Comparison of ENCODE assay signal across 24 cellular contexts in genomic region chr18:54191352-54191751, GRCh38. TPM values are rescaled to one million over a fixed set of nuclear protein-coding genes. Genes with fewer than 3 reads are reported as not detected.
DNase-seq lines count a peak whose midpoint lies in the region; TF ChIP-seq lines count a peak whose summit lies in the region.
"Had no signal": no experiment of that assay in that cellular context is flagged by ENCODE, and none has a peak within 500 bp of the region (broad histone marks: within the 10 kb centered on the region; RNA-seq: fewer than 3 reads in every experiment).

No MANE protein-coding gene starts in this region.

- DNase-seq in HPDE6-E6E7 (ENCODE audit: extremely low spot score) (peak; percentile 31), RWPE1 (ENCODE audit: low spot score) (peak; percentile 4), hepatocyte (ENCODE audit: low spot score) (peak; percentile 11), trophoblast cell (peak; percentile 96), NCI-H82 treated with DMSO at 0.1 percent for 48 hours (lab: John Stamatoyannopoulos, UW; ENCODE audit: unreplicated experiment) (no peak), AG08396 (ENCODE audit: low spot score) (no peak), esophagus squamous epithelium (lab: John Stamatoyannopoulos, UW) (no peak)
- DNase-seq: activated CD4-positive, alpha-beta T cell treated with anti-CD3 and anti-CD28 coated beads for 36 hours; activated naive CD4-positive, alpha-beta T cell treated with anti-CD3 and anti-CD28 coated beads, Interleukin-2, amount 10 ng/mL, durations not matched to agents 7 days and 5 days; adrenal gland; cerebellar nuclear complex; dermis blood vessel endothelial cell; GM23248; kidney; naive thymus-derived CD4-positive, alpha-beta T cell; NCI-H1417 treated with DMSO at 0.1 percent for 48 hours; NCI-H2081; occipital lobe; SHP77; stimulated activated CD4-positive, alpha-beta T cell treated with anti-CD3 and anti-CD28 coated beads, Interleukin-12 subunit alpha, Interleukin-12 subunit beta, amount 100 ng/mL, for 4 hours; stimulated activated CD4-positive, alpha-beta T cell treated with anti-CD3 and anti-CD28 coated beads, Interleukin-4, amount 100 ng/mL, for 24 hours; tibial artery had no signal

- intact Hi-C loops in esophagus squamous epithelium (cut with DNase I): no loop called here

- no peaks in the 10 kb centered on the region for H4K20me1 ChIP-seq in hepatocyte (ENCODE audit: insufficient read depth, poor library complexity, severe bottlenecking)

- POLR2A ChIA-PET in RWPE1 (lab: Yijun Ruan, JAX; ENCODE audit: low non-redundant PET): no interaction called here

- H3K79me1 ChIP-seq in trophoblast cell (ENCODE audit: low read length): peaks cover 5% of the 10 kb centered on the region

- H2BK120ac ChIP-seq in trophoblast cell (ENCODE audit: insufficient read depth, low read length, poor library complexity): no peak overlapping the region

- no peaks in the 10 kb centered on the region for H3K9me3 ChIP-seq in hepatocyte (ENCODE audit: low read depth)
- H3K9me3 ChIP-seq in trophoblast cell (ENCODE audit: insufficient read depth, low read depth, low read length): no peaks in the 10 kb centered on the region
- no peaks in the 10 kb centered on the region for H3K9me3 ChIP-seq in esophagus squamous epithelium
- H3K9me3 ChIP-seq: adrenal gland, BLaER1, prostate gland, tibial artery had no signal

- peak overlapping the region; percentile 48 for H3K14ac ChIP-seq in trophoblast cell (ENCODE audit: low read length)

- H3K27ac ChIP-seq in RWPE1 (no peak overlapping the region), hepatocyte (peak overlapping the region; percentile 2), trophoblast cell (ENCODE audit: low read depth, low read length) (peak overlapping the region; percentile 68), esophagus squamous epithelium (peak overlapping the region in 1 of 4 donors; percentile 76)
- H3K27ac ChIP-seq: adrenal gland, BLaER1, GM23248, prostate gland, tibial artery had no signal

- H3K79me2 ChIP-seq in hepatocyte: peaks cover 14% of the 10 kb centered on the region
- H3K79me2 ChIP-seq in trophoblast cell (ENCODE audit: control insufficient read depth, insufficient read depth, low read length, poor library complexity): no peaks in the 10 kb centered on the region

- H4K8ac ChIP-seq in trophoblast cell (ENCODE audit: low read depth, low read length): no peak overlapping the region

- no peak overlapping the region for H3K23ac ChIP-seq in trophoblast cell (ENCODE audit: low read length)

- no peak overlapping the region for H2BK12ac ChIP-seq in trophoblast cell (ENCODE audit: low read length)

- H3K4me2 ChIP-seq in hepatocyte (no peak overlapping the region), trophoblast cell (ENCODE audit: low read length) (peak overlapping the region; percentile 48)
- H3K4me2 ChIP-seq: BLaER1 had no signal

- H3K4me3 ChIP-seq in hepatocyte (no peak overlapping the region), trophoblast cell (ENCODE audit: low read depth, low read length) (no peak overlapping the region), esophagus squamous epithelium (no peak overlapping the region)
- H3K4me3 ChIP-seq: adrenal gland, BLaER1, GM23248, prostate gland, tibial artery had no signal

- H3K27me3 ChIP-seq in hepatocyte (no peaks in the 10 kb centered on the region), trophoblast cell (ENCODE audit: insufficient read depth, low read length) (no peaks in the 10 kb centered on the region), esophagus squamous epithelium (no peaks in the 10 kb centered on the region)
- H3K27me3 ChIP-seq: adrenal gland, BLaER1, tibial artery had no signal

- TF ChIP-seq CTCF in RWPE1 (conservative IDR thresholded peaks at IDR 0.05; ENCODE audit: low read depth) (no peak), hepatocyte (IDR thresholded peaks at IDR 0.05; ENCODE audit: poor library complexity) (no peak), esophagus squamous epithelium (IDR thresholded peaks at IDR 0.05) (no peak)

- CTCF ChIA-PET in RWPE1 (lab: Yijun Ruan, JAX): no interaction called here

- no peak for TF ChIP-seq POLR2A in esophagus squamous epithelium (IDR thresholded peaks at IDR 0.05)

- no peaks in the 10 kb centered on the region for H3K4me1 ChIP-seq in hepatocyte (ENCODE audit: insufficient read depth)
- peaks cover 5 to 9% of the 10 kb centered on the region in 2 experiments for H3K4me1 ChIP-seq in trophoblast cell (ENCODE audit: control insufficient read depth in 1 of 2, insufficient read depth in 2 of 2, low read length in 2 of 2)
- peaks cover 3 to 40% (median 5%) of the 10 kb centered on the region in 3 donors for H3K4me1 ChIP-seq in esophagus squamous epithelium
- H3K4me1 ChIP-seq: adrenal gland, BLaER1, prostate gland, tibial artery had no signal

- no peak overlapping the region for H3K18ac ChIP-seq in trophoblast cell (ENCODE audit: low read length)

- H4K91ac ChIP-seq in trophoblast cell (ENCODE audit: low read depth, low read length): peak overlapping the region; percentile 83

- H2AFZ ChIP-seq in hepatocyte (no peak overlapping the region), trophoblast cell (ENCODE audit: insufficient read depth, low read length, poor library complexity) (no peak overlapping the region)
- H2AFZ ChIP-seq: GM23248 had no signal

- H3K4ac ChIP-seq in trophoblast cell (ENCODE audit: low read depth, low read length): no peak overlapping the region

- H3K9ac ChIP-seq in trophoblast cell (ENCODE audit: low read length): no peak overlapping the region
- H3K9ac ChIP-seq: BLaER1, GM23248 had no signal

- no peaks in the 10 kb centered on the region for H3K9me2 ChIP-seq in hepatocyte (replicated peaks; ENCODE audit: insufficient read depth)

- H3K36me3 ChIP-seq in hepatocyte (replicated peaks; ENCODE audit: insufficient read depth, low read depth) (no peaks in the 10 kb centered on the region), trophoblast cell (ENCODE audit: control insufficient read depth in 1 of 2, insufficient read depth in 2 of 2, low read length in 2 of 2) (peaks cover 3 to 6% of the 10 kb centered on the region in 2 experiments), esophagus squamous epithelium (peaks cover 0 to 39% (median 3%) of the 10 kb centered on the region in 3 donors)
- H3K36me3 ChIP-seq: adrenal gland, prostate gland had no signal

- no peak overlapping the region for H2AK5ac ChIP-seq in trophoblast cell (ENCODE audit: low read length)

- peak overlapping the region; percentile 76 for H2BK5ac ChIP-seq in trophoblast cell (ENCODE audit: low read depth, low read length, poor library complexity)

- no peak overlapping the region for H4K12ac ChIP-seq in trophoblast cell (ENCODE audit: low read depth, low read length)

RNA-seq across cellular contexts. Expression of gene MBD2, which starts 33.1 kb away (rescaled TPM):
- total RNA-seq in hepatocyte: 14.4 and 16.8 TPM in 2 replicates
- 56.8 and 72.2 TPM in 2 replicates for polyA plus RNA-seq in hepatocyte
- polyA plus RNA-seq in trophoblast cell (2013): 33.1 and 34.2 TPM in 2 replicates
- total RNA-seq in esophagus squamous epithelium: 10 to 100 TPM; 38.2 to 48.4 (median 46.3) TPM

Comparison
In these comparisons a context has a peak if more than half of its experiments do, and no peak if none do; other contexts are left out.
1. DNase-seq: peak in HPDE6-E6E7 (single experiment), RWPE1 (single experiment), hepatocyte (single experiment) and trophoblast cell (2 of 2); none in NCI-H82 treated with DMSO at 0.1 percent for 48 hours (single experiment), AG08396 (single experiment) and esophagus squamous epithelium (single experiment).